22 cellular contexts compared by ENCODE assay signal in the genomic region with DNA sequence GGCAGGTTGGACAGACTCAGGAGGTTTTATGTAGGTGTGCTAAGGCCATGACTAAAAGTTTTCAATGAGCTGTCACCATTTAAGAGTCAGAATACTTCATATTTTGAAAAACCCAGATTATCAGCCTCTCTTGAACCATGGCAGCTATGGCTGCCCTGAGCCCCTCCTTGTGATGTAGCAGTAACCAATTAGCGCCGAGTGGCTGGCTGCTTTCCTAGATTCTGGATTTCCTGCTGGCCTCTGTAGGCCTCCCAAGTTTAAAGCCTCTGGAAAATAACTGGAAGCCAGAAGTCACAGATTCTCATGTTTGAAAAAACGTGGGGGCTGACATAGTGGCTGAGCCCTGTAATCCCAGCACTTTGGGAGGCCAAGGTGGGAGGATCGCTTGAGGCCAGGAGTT. TPM values are rescaled to one million over a fixed set of nuclear protein-coding genes. Genes with fewer than 3 reads are reported as not detected.
"Had no signal": no experiment of that assay in that cellular context is flagged by ENCODE, and none has a peak within 500 bp of the region (broad histone marks: within the 10 kb centered on the region; RNA-seq: fewer than 3 reads in every experiment).

No MANE protein-coding gene starts in this region.

- ATAC-seq: activated CD4-positive, CD25-positive, alpha-beta regulatory T cell treated with anti-CD3 and anti-CD28 coated beads, Interleukin-2, amount 50 U/mL, for 24 hours; activated T-cell treated with anti-CD3 and anti-CD28 coated beads, Interleukin-2, amount 50 U/mL, for 72 hours; gastrocnemius medialis had no signal

- H3K4me3 ChIP-seq: breast epithelium, coronary artery, esophagus muscularis mucosa, gastrocnemius medialis, transverse colon had no signal

- H3K9me3 ChIP-seq: breast epithelium, esophagus muscularis mucosa, gastrocnemius medialis, transverse colon had no signal

- H3K27ac ChIP-seq: breast epithelium, coronary artery, esophagus muscularis mucosa, gastrocnemius medialis, transverse colon, VCaP had no signal

- FAIRE-seq: urothelium cell line had no signal

- H3K4me1 ChIP-seq: breast epithelium had no signal

- H3K27me3 ChIP-seq: breast epithelium, esophagus muscularis mucosa, gastrocnemius medialis, transverse colon had no signal

- DNase-seq: activated CD4-positive, alpha-beta memory T cell treated with anti-CD3 and anti-CD28 coated beads, Interleukin-2, amount 10 ng/mL, durations not matched to agents 7 days and 5 days; activated CD4-positive, alpha-beta T cell treated with anti-CD3 and anti-CD28 coated beads, Interleukin-2, amount 10 ng/mL, durations not matched to agents 24 days and 14 days; activated effector memory CD4-positive, alpha-beta T cell treated with Interleukin-2 at 50 U/mL for 16 hours; activated naive CD4-positive, alpha-beta T cell treated with anti-CD3 and anti-CD28 coated beads for 36 hours; activated naive CD8-positive, alpha-beta T cell treated with anti-CD3 and anti-CD28 coated beads, Interleukin-2, amount 10 ng/mL, durations not matched to agents 7 days and 5 days; activated T-cell treated with anti-CD3 and anti-CD28 coated beads, Interleukin-2, amount 50 U/mL, for 72 hours; amniotic stem cell; cerebellar nuclear complex; gastrocnemius medialis; hippocampal formation; mesendoderm; naive B cell; stimulated activated CD4-positive, alpha-beta T cell treated with anti-CD3 and anti-CD28 coated beads, Interleukin-1b, Interleukin-23, amount 100 ng/mL, for 48 hours; substantia nigra; transverse colon had no signal

- H3K36me3 ChIP-seq: breast epithelium had no signal

RNA-seq across cellular contexts. Expression of gene DAB2IP, which starts 25.5 kb away (rescaled TPM):
- total RNA-seq: activated CD4-positive, alpha-beta memory T cell treated with anti-CD3 and anti-CD28 coated beads, Interleukin-2, amount 10 ng/mL, durations not matched to agents 7 days and 5 days; activated CD4-positive, alpha-beta T cell treated with anti-CD3 and anti-CD28 coated beads, Interleukin-2, amount 10 ng/mL, durations not matched to agents 24 days and 14 days; T-helper 2 cell treated with Interferon-gamma antibody and Interleukin-4, amounts not matched to agents 100 ng/mL and 5 ng/mL, for 36 hours had no signal
